19 cellular contexts compared by ENCODE assay signal in the genomic region with DNA sequence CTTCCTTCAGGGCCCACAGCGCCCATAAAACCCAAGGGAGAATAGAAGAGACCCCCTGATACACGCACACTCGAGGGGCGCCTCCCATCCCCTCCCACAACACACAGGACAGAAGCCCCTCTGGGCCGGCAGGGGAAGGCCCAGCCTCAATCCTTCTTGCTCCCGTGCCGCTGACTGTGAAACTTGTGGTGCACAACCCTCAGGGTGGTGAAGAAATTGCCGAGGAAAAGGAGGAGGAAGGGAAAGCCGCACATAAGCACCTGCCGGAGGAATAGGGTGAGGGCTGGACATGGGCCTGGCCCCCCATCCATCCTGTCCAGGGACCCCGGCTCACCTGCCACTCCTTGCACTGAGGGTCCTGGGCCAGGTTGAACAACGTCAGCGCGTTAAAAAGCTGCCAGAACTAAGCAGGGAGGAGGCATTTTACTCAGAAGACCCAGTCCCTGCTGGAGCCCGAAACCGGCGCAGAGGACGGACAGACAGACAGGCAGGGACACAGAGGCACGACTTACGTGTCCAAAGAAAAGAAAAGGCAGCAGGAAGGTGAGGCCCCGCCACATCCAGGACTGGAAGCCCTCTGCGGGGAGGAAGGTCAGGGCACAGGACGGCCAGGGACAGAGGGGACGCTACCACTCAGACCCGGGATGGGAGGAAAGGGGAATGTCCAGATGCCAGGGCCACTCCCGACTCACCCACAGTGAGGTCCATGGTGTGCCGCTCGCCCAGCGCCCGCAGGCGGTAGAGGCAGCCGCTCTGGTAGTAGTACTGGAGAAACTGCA. TPM values are rescaled to one million over a fixed set of nuclear protein-coding genes. Genes with fewer than 3 reads are reported as not detected.
DNase-seq lines count a peak whose midpoint lies in the region; ATAC-seq and TF ChIP-seq lines count a peak whose summit lies in the region.
"Had no signal": no experiment of that assay in that cellular context is flagged by ENCODE, and none has a peak within 500 bp of the region (broad histone marks: within the 10 kb centered on the region; RNA-seq: fewer than 3 reads in every experiment).

No MANE protein-coding gene starts in this region.

- no peak for TF ChIP-seq RAD21 in IMR-90 (IDR thresholded peaks at IDR 0.05; ENCODE audit: low read length)

- H2AFZ ChIP-seq in IMR-90 (replicated peaks; ENCODE audit: low read length, poor library complexity) (no peak overlapping the region), neuronal stem cell (ENCODE audit: low read length) (no peak overlapping the region)

- H3K27ac Mint-ChIP-seq in Caco-2 (ENCODE audit: unreplicated experiment): peak overlapping the region; percentile 42
- H3K27ac Mint-ChIP-seq in endothelial cell (ENCODE audit: unreplicated experiment): no peak overlapping the region
- H3K27ac Mint-ChIP-seq: activated naive CD8-positive, alpha-beta T cell treated with anti-CD3 and anti-CD28 coated beads, Interleukin-2, amount 50 U/mL, for 24 hours; dendritic cell treated with granulocyte-macrophage colony-stimulating factor and Interleukin-4, amounts not matched to agents 40 ng/mL and 50 ng/mL, for 4 days had no signal

- H2AK5ac ChIP-seq in IMR-90 (ENCODE audit: low read depth, low read length) (no peak overlapping the region), neuronal stem cell (ENCODE audit: low read depth, low read length) (no peak overlapping the region)

- no peaks in the 10 kb centered on the region for H3K9me1 ChIP-seq in IMR-90 (ENCODE audit: insufficient read depth, low read length)

- CTCF ChIA-PET in Caco-2 (lab: Charles Lee) (no interaction called here), IMR-90 (lab: Yijun Ruan, JAX) (no interaction called here)

- TF ChIP-seq CTCF in Caco-2 (IDR thresholded peaks at IDR 0.05; ENCODE audit: insufficient read depth in 1 of 2, low read depth in 1 of 2, low read length in 1 of 2, severe bottlenecking in 1 of 2, unreplicated experiment in 1 of 2): no peak
- no peak for TF ChIP-seq CTCF in IMR-90 (conservative IDR thresholded peaks at IDR 0.05; ENCODE audit: low read depth, low read length)
- no peak for TF ChIP-seq CTCF in endothelial cell (IDR thresholded peaks at IDR 0.05; ENCODE audit: unreplicated experiment)

- H3K9ac ChIP-seq in IMR-90 (ENCODE audit: low read depth, low read length) (no peak overlapping the region), neuronal stem cell (ENCODE audit: low read depth, low read length, poor library complexity) (peak overlapping the region; percentile 44)

- DNase-seq in Caco-2 (no peak), IMR-90 (no peak), endothelial cell (ENCODE audit: low spot score) (no peak), neuronal stem cell (ENCODE audit: low spot score) (no peak), NCI-H1105 (lab: John Stamatoyannopoulos, UW) (no peak), nucleus accumbens (lab: John Stamatoyannopoulos, UW) (no peak)
- DNase-seq: activated naive CD8-positive, alpha-beta T cell treated with anti-CD3 and anti-CD28 coated beads, Interleukin-2, amount 50 U/mL, for 24 hours; AML-193; brain microvascular endothelial cell; foreskin keratinocyte; NCI-H1417; NCI-H2171; NCI-H69; stimulated activated CD4-positive, alpha-beta T cell treated with anti-CD3 and anti-CD28 coated beads, Interleukin-1b, Interleukin-23, amount 100 ng/mL, for 48 hours; stimulated activated naive CD8-positive, alpha-beta T cell treated with anti-CD3 and anti-CD28 coated beads, Interleukin-15, amount 100 ng/mL, for 72 hours; trophoblast cell had no signal

- H4K8ac ChIP-seq in IMR-90 (ENCODE audit: low read depth in 2 of 2, low read length in 2 of 2) (no peak overlapping the region), neuronal stem cell (ENCODE audit: low read depth, low read length) (no peak overlapping the region)

- peaks cover 4% of the 10 kb centered on the region for H4K20me1 ChIP-seq in IMR-90 (ENCODE audit: insufficient read depth, low read length)

- H3K36me3 ChIP-seq in Caco-2 (ENCODE audit: control insufficient read depth, insufficient read depth, low read length) (peaks cover 3% of the 10 kb centered on the region; the same call in 1 of the 2 replicates), IMR-90 (ENCODE audit: control insufficient read depth, insufficient read depth, low read length) (peaks cover 52% of the 10 kb centered on the region), neuronal stem cell (replicated peaks in 1 of 2; ENCODE audit: control insufficient read depth in 2 of 2, insufficient read depth in 2 of 2, low read length in 2 of 2) (peaks cover 30 to 58% of the 10 kb centered on the region in 2 donors)

- H3K36me3 Mint-ChIP-seq in Caco-2 (ENCODE audit: insufficient read depth, unreplicated experiment): peaks cover 71% of the 10 kb centered on the region
- peaks cover 9% of the 10 kb centered on the region for H3K36me3 Mint-ChIP-seq in endothelial cell (ENCODE audit: low read depth, unreplicated experiment)

- H2AK9ac ChIP-seq in IMR-90 (replicated peaks; ENCODE audit: low read depth, low read length, poor library complexity): peak overlapping the region; percentile 15

- H2BK120ac ChIP-seq in IMR-90 (ENCODE audit: low read depth, low read length): no peak overlapping the region
- H2BK120ac ChIP-seq in neuronal stem cell (ENCODE audit: low read depth, low read length): no peak overlapping the region

- H3K9me3 ChIP-seq in Caco-2 (no peaks in the 10 kb centered on the region), IMR-90 (ENCODE audit: control insufficient read depth, insufficient read depth, low read length) (no peaks in the 10 kb centered on the region), neuronal stem cell (replicated peaks in 1 of 2; ENCODE audit: control insufficient read depth in 2 of 2, insufficient read depth in 1 of 2, low read depth in 1 of 2, low read length in 2 of 2) (no peaks in the 10 kb centered on the region)

- H3K4me2 ChIP-seq in IMR-90 (ENCODE audit: low read depth, low read length): no peak overlapping the region
- no peak overlapping the region for H3K4me2 ChIP-seq in neuronal stem cell (ENCODE audit: insufficient read depth, low read length, poor library complexity, severe bottlenecking)

- H4K91ac ChIP-seq in IMR-90 (ENCODE audit: insufficient read depth, low read depth, low read length): no peak overlapping the region
- no peak overlapping the region for H4K91ac ChIP-seq in neuronal stem cell (ENCODE audit: low read depth, low read length, poor library complexity)

- H2BK12ac ChIP-seq in neuronal stem cell (ENCODE audit: low read length): no peak overlapping the region

- H3K27me3 ChIP-seq in Caco-2 (replicated peaks; ENCODE audit: control insufficient read depth, insufficient read depth, low read length): no peaks in the 10 kb centered on the region
- no peaks in the 10 kb centered on the region for H3K27me3 ChIP-seq in IMR-90 (ENCODE audit: control insufficient read depth, insufficient read depth, low read length)
- no peaks in the 10 kb centered on the region for H3K27me3 ChIP-seq in neuronal stem cell (ENCODE audit: control insufficient read depth in 3 of 3, insufficient read depth in 3 of 3, low read depth in 1 of 3, low read length in 3 of 3)
- H3K27me3 ChIP-seq: brain microvascular endothelial cell, foreskin keratinocyte had no signal

- H3K9me3 Mint-ChIP-seq in Caco-2 (ENCODE audit: unreplicated experiment) (no peaks in the 10 kb centered on the region), endothelial cell (ENCODE audit: unreplicated experiment) (no peaks in the 10 kb centered on the region)
- H3K9me3 Mint-ChIP-seq: activated naive CD8-positive, alpha-beta T cell treated with anti-CD3 and anti-CD28 coated beads, Interleukin-2, amount 50 U/mL, for 24 hours; dendritic cell treated with granulocyte-macrophage colony-stimulating factor and Interleukin-4, amounts not matched to agents 40 ng/mL and 50 ng/mL, for 4 days; stimulated activated naive CD8-positive, alpha-beta T cell treated with anti-CD3 and anti-CD28 coated beads, Interleukin-15, amount 100 ng/mL, for 72 hours had no signal

- H2BK5ac ChIP-seq in IMR-90 (ENCODE audit: low read depth, low read length, poor library complexity, severe bottlenecking): no peak overlapping the region
- H2BK5ac ChIP-seq in neuronal stem cell (ENCODE audit: low read length): peak overlapping the region; percentile 24

- peaks cover 20% of the 10 kb centered on the region for H3K4me1 Mint-ChIP-seq in Caco-2 (ENCODE audit: low read depth, unreplicated experiment)
- peaks cover 8% of the 10 kb centered on the region for H3K4me1 Mint-ChIP-seq in endothelial cell (ENCODE audit: unreplicated experiment)

- POLR2A ChIA-PET in Caco-2 (lab: Charles Lee) (no interaction called here), IMR-90 (lab: Charles Lee; ENCODE audit: unreplicated experiment) (no interaction called here)

- H3K14ac ChIP-seq in IMR-90 (replicated peaks; ENCODE audit: low read depth, low read length) (no peak overlapping the region), neuronal stem cell (ENCODE audit: low read length) (no peak overlapping the region)

- H3K79me1 ChIP-seq in IMR-90 (ENCODE audit: low read depth in 1 of 2, low read length in 2 of 2): 0 out of 4 replicates have a peak, but pooled peaks cover 0 to 3% of the 10 kb centered on the region in 2 experiments
- peaks cover 6% of the 10 kb centered on the region for H3K79me1 ChIP-seq in neuronal stem cell (ENCODE audit: low read depth, low read length)

- no peak overlapping the region for H3K4me3 ChIP-seq in Caco-2 (ENCODE audit: low read depth, low read length)
- no peak overlapping the region for H3K4me3 ChIP-seq in IMR-90 (ENCODE audit: insufficient read depth, low read depth, low read length)
- H3K4me3 ChIP-seq in neuronal stem cell (ENCODE audit: low read length in 2 of 2): no peak overlapping the region

- BruUV-seq in Caco-2 (replicated peaks; lab: Mats Ljungman, UMichigan) (TSS peak; percentile 34), IMR-90 (replicated peaks; lab: Mats Ljungman, UMichigan) (no TSS peak)

- no peak overlapping the region for H2BK20ac ChIP-seq in IMR-90 (ENCODE audit: low read depth, low read length)

- H3K27me3 Mint-ChIP-seq in Caco-2 (ENCODE audit: insufficient read depth, unreplicated experiment): no peaks in the 10 kb centered on the region
- peaks cover 6% of the 10 kb centered on the region for H3K27me3 Mint-ChIP-seq in endothelial cell (ENCODE audit: unreplicated experiment)
- H3K27me3 Mint-ChIP-seq: activated naive CD8-positive, alpha-beta T cell treated with anti-CD3 and anti-CD28 coated beads, Interleukin-2, amount 50 U/mL, for 24 hours; dendritic cell treated with granulocyte-macrophage colony-stimulating factor and Interleukin-4, amounts not matched to agents 40 ng/mL and 50 ng/mL, for 4 days; stimulated activated naive CD8-positive, alpha-beta T cell treated with anti-CD3 and anti-CD28 coated beads, Interleukin-15, amount 100 ng/mL, for 72 hours had no signal

- no peak overlapping the region for H3K56ac ChIP-seq in IMR-90 (ENCODE audit: extremely low read depth, insufficient read depth, low read length)

- H3K4me3 Mint-ChIP-seq in Caco-2 (ENCODE audit: unreplicated experiment) (no peak overlapping the region), endothelial cell (ENCODE audit: unreplicated experiment) (peak overlapping the region; percentile 33)
- H3K4me3 Mint-ChIP-seq: activated naive CD8-positive, alpha-beta T cell treated with anti-CD3 and anti-CD28 coated beads, Interleukin-2, amount 50 U/mL, for 24 hours; dendritic cell treated with granulocyte-macrophage colony-stimulating factor and Interleukin-4, amounts not matched to agents 40 ng/mL and 50 ng/mL, for 4 days had no signal

- H3K4ac ChIP-seq in IMR-90 (ENCODE audit: low read depth, low read length) (no peak overlapping the region), neuronal stem cell (ENCODE audit: low read length) (no peak overlapping the region)

- H3K27ac ChIP-seq in IMR-90 (ENCODE audit: insufficient read depth, low read length): no peak overlapping the region
- no peak overlapping the region for H3K27ac ChIP-seq in neuronal stem cell (replicated peaks; ENCODE audit: low read length)
- H3K27ac ChIP-seq: brain microvascular endothelial cell, foreskin keratinocyte had no signal

- H3K23ac ChIP-seq in IMR-90 (ENCODE audit: low read depth, low read length) (no peak overlapping the region), neuronal stem cell (ENCODE audit: low read depth, low read length, poor library complexity) (no peak overlapping the region)

- dilution Hi-C loops in IMR-90 (cut with HindIII; ENCODE audit: low sequenced_read_pairs, unreplicated experiment): no loop called here

- H3K4me1 ChIP-seq in Caco-2 (peaks cover 32% of the 10 kb centered on the region), IMR-90 (ENCODE audit: control insufficient read depth, insufficient read depth, low read length) (peaks cover 3% of the 10 kb centered on the region), neuronal stem cell (ENCODE audit: control insufficient read depth in 2 of 2, insufficient read depth in 1 of 2, low read depth in 1 of 2, low read length in 2 of 2) (peaks cover 4 to 9% of the 10 kb centered on the region in 2 donors)
- H3K4me1 ChIP-seq: foreskin keratinocyte had no signal

- H3K18ac ChIP-seq in IMR-90 (ENCODE audit: low read depth, low read length): no peak overlapping the region
- H3K18ac ChIP-seq in neuronal stem cell (ENCODE audit: low read length): peak overlapping the region; percentile 17

- no peak overlapping the region for H2BK15ac ChIP-seq in IMR-90 (ENCODE audit: low read depth, low read length)
- no peak overlapping the region for H2BK15ac ChIP-seq in neuronal stem cell (ENCODE audit: low read length)

- H4K5ac ChIP-seq in IMR-90 (ENCODE audit: low read depth, low read length): no peak overlapping the region

- 98% methylated on average over 15 of the region's 32 CpGs; no CpG with 5 or more reads in 1 of the 2 experiments for WGBS in IMR-90 (ENCODE audit: extremely low coverage in 2 of 2, insufficient read length in 1 of 2), 2 experiments
- no CpG with 5 or more reads among the region's 32 CpGs for WGBS in neuronal stem cell (ENCODE audit: extremely low coverage in 2 of 2, insufficient read length in 2 of 2, insufficient replicate concordance in 1 of 2), 2 donors

- intact Hi-C loops in Caco-2 (cut with micrococcal nuclease; ENCODE audit: unreplicated experiment): no loop called here
- intact Hi-C loops in IMR-90 (cut with micrococcal nuclease): no loop called here

- ATAC-seq in IMR-90 (ENCODE audit: low read depth) (no peak), GM19035 (IDR thresholded peaks at IDR 0.05; ENCODE audit: unreplicated experiment) (no peak)
- ATAC-seq: activated CD4-positive, CD25-positive, alpha-beta regulatory T cell treated with anti-CD3 and anti-CD28 coated beads, Interleukin-2, amount 50 U/mL, for 24 hours; activated naive CD8-positive, alpha-beta T cell treated with anti-CD3 and anti-CD28 coated beads, Interleukin-2, amount 50 U/mL, for 24 hours; foreskin keratinocyte; stimulated activated naive CD8-positive, alpha-beta T cell treated with anti-CD3 and anti-CD28 coated beads, Interleukin-15, amount 100 ng/mL, for 72 hours had no signal

- in situ Hi-C loops in IMR-90 (cut with MboI; ENCODE audit: low sequenced_read_pairs): no loop called here

- TF ChIP-seq POLR2A in IMR-90 (IDR thresholded peaks at IDR 0.05; ENCODE audit: low read depth, low read length): no peak

RNA-seq across cellular contexts. Expression of a gene that starts 7.2 kb away (rescaled TPM):
- total RNA-seq in Caco-2 (2022): 65.4 and 71.1 TPM in 2 replicates
- total RNA-seq in IMR-90 (2012; rRNA removed): 23.1 and 32.1 TPM in 2 replicates
- 33.8 and 39.3 TPM in 2 replicates for polyA plus RNA-seq in IMR-90 (2012; rRNA removed)
- polyA plus RNA-seq in IMR-90 (2012; cell fraction: cytosol; rRNA removed): 13.7 and 39.5 TPM in 2 replicates
- polyA plus RNA-seq in IMR-90 (2012; cell fraction: nucleus; rRNA removed; ENCODE audit: low replicate concordance): 76.5 and 138 TPM in 2 replicates
- total RNA-seq in endothelial cell (ENCODE audit: unreplicated experiment): 18.2 TPM
- polyA plus RNA-seq in neuronal stem cell (2013, experiment 1 of 2): 17.6 TPM
- polyA plus RNA-seq in neuronal stem cell (2013, experiment 2 of 2): 17.4 TPM
